Comparison of ENCODE assay signal across 11 cellular contexts in the genomic region with DNA sequence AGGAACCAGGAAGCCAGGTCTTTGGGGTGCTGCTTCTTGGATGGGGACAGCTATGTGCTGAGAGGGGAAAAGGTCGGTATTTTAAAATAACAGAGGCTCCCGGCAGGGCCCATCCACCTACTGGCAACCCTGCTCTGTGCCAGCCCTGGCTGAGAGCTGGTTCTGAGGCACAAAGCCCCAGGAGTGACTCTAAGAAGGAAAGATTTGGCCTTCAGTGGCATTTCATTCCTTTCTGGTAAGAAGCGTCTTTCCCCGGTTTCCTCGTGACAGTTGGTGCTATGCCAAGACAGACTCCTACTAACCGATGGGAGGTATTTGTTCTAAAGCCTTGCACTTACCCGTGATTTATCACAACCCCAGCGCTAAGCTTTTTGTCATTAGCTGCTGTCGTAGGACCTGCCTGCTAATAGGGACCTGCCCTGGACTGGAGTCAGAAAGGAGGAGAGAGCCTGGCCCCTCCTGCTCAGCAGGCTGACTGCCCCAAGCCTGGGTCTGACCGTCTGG.
DNase-seq lines count a peak whose midpoint lies in the region; ATAC-seq and TF ChIP-seq lines count a peak whose summit lies in the region.
"Had no signal": no experiment of that assay in that cellular context is flagged by ENCODE, and none has a peak within 500 bp of the region (broad histone marks: within the 10 kb centered on the region; RNA-seq: fewer than 3 reads in every experiment).

No MANE protein-coding gene starts in this region.

- H3K27ac Mint-ChIP-seq in Caco-2 (ENCODE audit: unreplicated experiment) = no peak overlapping the region
- H3K27ac Mint-ChIP-seq: activated CD4-positive, alpha-beta memory T cell treated with anti-CD3 and anti-CD28 coated beads, Interleukin-2, amount 10 ng/mL, durations not matched to agents 7 days and 5 days had no signal

- no peaks in the 10 kb centered on the region for H3K9me3 Mint-ChIP-seq in Caco-2 (ENCODE audit: unreplicated experiment)
- H3K9me3 Mint-ChIP-seq: activated CD4-positive, alpha-beta memory T cell treated with anti-CD3 and anti-CD28 coated beads, Interleukin-2, amount 10 ng/mL, durations not matched to agents 7 days and 5 days had no signal

- H3K4me3 ChIP-seq in adrenal gland (no peak overlapping the region), skin epidermis (no peak overlapping the region), Caco-2 (ENCODE audit: low read depth, low read length) (no peak overlapping the region)

- H3K36me3 ChIP-seq in adrenal gland (replicated peaks in 1 of 2) (no peaks in the 10 kb centered on the region), Caco-2 (ENCODE audit: control insufficient read depth, insufficient read depth, low read length) (no peaks in the 10 kb centered on the region)

- H3K4me1 ChIP-seq in adrenal gland (replicated peaks in 1 of 2) (peaks cover 0 to 28% of the 10 kb centered on the region in 2 donors), Caco-2 (no peaks in the 10 kb centered on the region)

- CTCF ChIA-PET in Caco-2 (lab: Charles Lee) = no interaction called here

- H3K27ac ChIP-seq in adrenal gland (peak overlapping the region in 2 of 5 donors; percentile 44 to 49), skin epidermis (peak overlapping the region in 16 of 21 experiments; percentile 35 to 82 (median 51))

- H3K9me3 ChIP-seq in adrenal gland (replicated peaks in 1 of 3) = no peaks in the 10 kb centered on the region
- no peaks in the 10 kb centered on the region for H3K9me3 ChIP-seq in Caco-2

- H3K27me3 Mint-ChIP-seq in Caco-2 (ENCODE audit: insufficient read depth, unreplicated experiment) = peaks cover 26% of the 10 kb centered on the region

- no peak overlapping the region for H3K4me3 Mint-ChIP-seq in Caco-2 (ENCODE audit: unreplicated experiment)
- H3K4me3 Mint-ChIP-seq: activated CD4-positive, alpha-beta memory T cell treated with anti-CD3 and anti-CD28 coated beads, Interleukin-2, amount 10 ng/mL, durations not matched to agents 7 days and 5 days had no signal

- TF ChIP-seq POLR2A in adrenal gland (IDR thresholded peaks at IDR 0.05) (no peak), GM18505 (IDR thresholded peaks at IDR 0.05; ENCODE audit: borderline replicate concordance, extremely low read depth, insufficient read depth, insufficient read length) (no peak)

- BruUV-seq in Caco-2 (replicated peaks; lab: Mats Ljungman, UMichigan) = no TSS peak

- DNase-seq in HT-29 (ENCODE audit: low spot score) (peak; percentile 64), adrenal gland (peak in 5 of 7 donors; percentile 18 to 43 (median 38)), iris pigment epithelial cell (ENCODE audit: low read depth) (peak; percentile 68), Caco-2 (no peak), glomerular visceral epithelial cell (ENCODE audit: extremely low spot score) (no peak)
- DNase-seq: activated CD4-positive, alpha-beta memory T cell treated with anti-CD3 and anti-CD28 coated beads, Interleukin-2, amount 10 ng/mL, durations not matched to agents 7 days and 5 days; cerebellar nuclear complex; left cardiac atrium; NCI-H526 treated with DMSO at 0.1 percent for 48 hours had no signal

- TF ChIP-seq CTCF in adrenal gland (IDR thresholded peaks at IDR 0.05) (no peak), Caco-2 (IDR thresholded peaks at IDR 0.05; ENCODE audit: insufficient read depth in 1 of 2, low read depth in 1 of 2, low read length in 1 of 2, severe bottlenecking in 1 of 2, unreplicated experiment in 1 of 2) (no peak)

- WGBS in adrenal gland, 4 donors = 26 to 45% (median 33%) methylated on average over 8 to 10 of the region's 10 CpGs

- no peak for ATAC-seq in GM18505 (IDR thresholded peaks at IDR 0.05; ENCODE audit: unreplicated experiment)

- no peaks in the 10 kb centered on the region for H3K36me3 Mint-ChIP-seq in Caco-2 (ENCODE audit: insufficient read depth, unreplicated experiment)

- intact Hi-C loops in adrenal gland (cut with DNase I) (no loop called here), Caco-2 (cut with micrococcal nuclease; ENCODE audit: unreplicated experiment) (no loop called here)

- no peaks in the 10 kb centered on the region for H3K4me1 Mint-ChIP-seq in Caco-2 (ENCODE audit: low read depth, unreplicated experiment)

- POLR2A ChIA-PET in Caco-2 (lab: Charles Lee) = no interaction called here

- no peaks in the 10 kb centered on the region for H3K27me3 ChIP-seq in adrenal gland
- no peaks in the 10 kb centered on the region for H3K27me3 ChIP-seq in Caco-2 (replicated peaks; ENCODE audit: control insufficient read depth, insufficient read depth, low read length)

Comparison
In these comparisons a context has a peak if more than half of its experiments do, and no peak if none do; other contexts are left out.
1. DNase-seq: peak in HT-29 (single experiment), adrenal gland (5 of 7) and iris pigment epithelial cell (single experiment); none in Caco-2 (0 of 2) and glomerular visceral epithelial cell (single experiment).